In genomic region chr5:5456858-5457257, GRCh38 we compare ENCODE assay signal across 29 cellular contexts.
"Had no signal": no experiment of that assay in that cellular context is flagged by ENCODE, and none has a peak within 500 bp of the region (broad histone marks: within the 10 kb centered on the region; RNA-seq: fewer than 3 reads in every experiment).

No MANE protein-coding gene starts in this region.

- FAIRE-seq: islet of Langerhans, kidney, urothelium cell line had no signal

- H3K27me3 ChIP-seq: ovary, stomach, testis, thyroid gland, transverse colon, upper lobe of right lung had no signal

- H3K9me3 ChIP-seq: left ventricle myocardium inferior, mucosa of descending colon, ovary, stomach, testis, thyroid gland, transverse colon, upper lobe of right lung had no signal

- H3K27ac ChIP-seq: left ventricle myocardium inferior, ovary, skin epidermis, stomach, testis, thyroid gland, transverse colon, upper lobe of right lung had no signal

- H3K4me1 ChIP-seq: stomach, testis, transverse colon, upper lobe of right lung had no signal

- H3K27me3 Mint-ChIP-seq: memory B cell; naive thymus-derived CD4-positive, alpha-beta T cell; natural killer cell treated with Interleukin-12 subunit alpha and Interleukin-12 subunit beta and Interleukin-15 and Interleukin-18, amount 100 ng/mL, for 72 hours; progenitor cell of endocrine pancreas; stimulated activated naive B cell treated with anti-CD40 and anti-IgM and Interleukin-4, amounts not matched to agents 10 μg/mL and 1 μg/mL and 100 μg/mL, for 72 hours had no signal

- H3K4me3 Mint-ChIP-seq: immature natural killer cell; memory B cell; naive thymus-derived CD4-positive, alpha-beta T cell; natural killer cell treated with Interleukin-12 subunit alpha and Interleukin-12 subunit beta and Interleukin-15 and Interleukin-18, amount 100 ng/mL, for 72 hours; stimulated activated naive B cell treated with anti-CD40 and anti-IgM and Interleukin-4, amounts not matched to agents 10 μg/mL and 1 μg/mL and 100 μg/mL, for 72 hours had no signal

- H3K27ac Mint-ChIP-seq: memory B cell; naive thymus-derived CD4-positive, alpha-beta T cell; natural killer cell treated with Interleukin-12 subunit alpha and Interleukin-12 subunit beta and Interleukin-15 and Interleukin-18, amount 100 ng/mL, for 72 hours; stimulated activated naive B cell treated with anti-CD40 and anti-IgM and Interleukin-4, amounts not matched to agents 10 μg/mL and 1 μg/mL and 100 μg/mL, for 72 hours had no signal

- ATAC-seq: mucosa of descending colon; naive thymus-derived CD4-positive, alpha-beta T cell; natural killer cell treated with Interleukin-12 subunit alpha and Interleukin-12 subunit beta and Interleukin-15 and Interleukin-18, amount 100 ng/mL, for 72 hours; right cardiac atrium; sciatic nerve; stimulated activated naive B cell treated with anti-CD40 and anti-IgM and Interleukin-4, amounts not matched to agents 10 μg/mL and 1 μg/mL and 100 μg/mL, for 72 hours; stimulated activated naive CD8-positive, alpha-beta T cell treated with anti-CD3 and anti-CD28 coated beads, Interleukin-15, Interleukin-2, amounts not matched to agents 100 U/mL and 50 U/mL, for 24 hours; upper lobe of right lung had no signal

- H3K9me3 Mint-ChIP-seq: immature natural killer cell; memory B cell; naive thymus-derived CD4-positive, alpha-beta T cell; natural killer cell treated with Interleukin-12 subunit alpha and Interleukin-12 subunit beta and Interleukin-15 and Interleukin-18, amount 100 ng/mL, for 72 hours; stimulated activated naive B cell treated with anti-CD40 and anti-IgM and Interleukin-4, amounts not matched to agents 10 μg/mL and 1 μg/mL and 100 μg/mL, for 72 hours had no signal

- H3K36me3 ChIP-seq: ovary had no signal

- H3K4me3 ChIP-seq: left ventricle myocardium inferior, lung, mucosa of descending colon, ovary, skin epidermis, stomach, testis, thyroid gland, transverse colon, upper lobe of right lung had no signal

- DNase-seq: hypothalamus; immature natural killer cell; kidney; left ventricle myocardium inferior; midbrain; mucosa of descending colon; naive thymus-derived CD4-positive, alpha-beta T cell; ovary; retina; right cardiac atrium; stimulated activated CD4-positive, alpha-beta T cell treated with anti-CD3 and anti-CD28 coated beads, Interleukin-12 subunit alpha, Interleukin-12 subunit beta, amount 100 ng/mL, for 4 hours; stimulated activated CD4-positive, alpha-beta T cell treated with anti-CD3 and anti-CD28 coated beads, Interleukin-15, amount 100 ng/mL, for 24 hours; stimulated activated CD4-positive, alpha-beta T cell treated with anti-CD3 and anti-CD28 coated beads, Interleukin-2, amount 100 ng/mL, for 24 hours; stimulated activated CD4-positive, alpha-beta T cell treated with anti-CD3 and anti-CD28 coated beads, Interleukin-4, amount 100 ng/mL, for 1 hour; stimulated activated naive B cell treated with anti-CD40 and anti-IgM and Interleukin-4, amounts not matched to agents 10 μg/mL and 1 μg/mL and 100 μg/mL, for 72 hours; stimulated activated naive CD8-positive, alpha-beta T cell treated with anti-CD3 and anti-CD28 coated beads, Interleukin-15, Interleukin-2, amounts not matched to agents 100 U/mL and 50 U/mL, for 24 hours; stomach; testis; thyroid gland; transverse colon; upper lobe of right lung had no signal
